ENCODE assay signal across 29 cellular contexts in genomic region chr3:1207904-1208303, GRCh38.
"Had no signal": no experiment of that assay in that cellular context is flagged by ENCODE, and none has a peak within 500 bp of the region (broad histone marks: within the 10 kb centered on the region; RNA-seq: fewer than 3 reads in every experiment).

No MANE protein-coding gene starts in this region.

- H3K79me2 ChIP-seq: hepatocyte had no signal

- ATAC-seq: effector memory CD8-positive, alpha-beta T cell; gastrocnemius medialis; left colon; sciatic nerve; stimulated activated naive B cell treated with anti-CD40 and anti-IgM and Interleukin-4, amounts not matched to agents 10 μg/mL and 1 μg/mL and 100 μg/mL, for 72 hours; T-helper 17 cell had no signal

- H3K4me1 ChIP-seq: gastrocnemius medialis, stomach, thyroid gland, upper lobe of left lung had no signal

- H3K4me3 ChIP-seq: gastrocnemius medialis, hepatocyte, skin epidermis, stomach, thyroid gland, upper lobe of left lung had no signal

- H3K27ac ChIP-seq: gastrocnemius medialis, hepatocyte, neutrophil, skin epidermis, stomach, thyroid gland, upper lobe of left lung had no signal

- H3K9me3 ChIP-seq: gastrocnemius medialis, neutrophil, stomach, thyroid gland, upper lobe of left lung had no signal

- H3K27me3 ChIP-seq: gastrocnemius medialis, hepatocyte, neutrophil, stomach, thyroid gland, upper lobe of left lung had no signal

- H2AFZ ChIP-seq: hepatocyte had no signal

- H3K4me2 ChIP-seq: hepatocyte had no signal

- H3K36me3 ChIP-seq: gastrocnemius medialis, neutrophil, stomach, thyroid gland, upper lobe of left lung had no signal

- DNase-seq: activated CD4-positive, alpha-beta memory T cell treated with anti-CD3 and anti-CD28 coated beads for 36 hours; activated CD4-positive, alpha-beta T cell treated with anti-CD3 and anti-CD28 coated beads, Interleukin-2, amount 10 ng/mL, durations not matched to agents 24 days and 14 days; activated CD4-positive, CD25-positive, alpha-beta regulatory T cell treated with anti-CD3 and anti-CD28 coated beads, Interleukin-2, amount 50 U/mL, for 72 hours; activated CD8-positive, alpha-beta memory T cell treated with anti-CD3 and anti-CD28 coated beads, Interleukin-2, amount 50 U/mL, for 4 hours; activated effector memory CD4-positive, alpha-beta T cell treated with anti-CD3 and anti-CD28 coated beads, Interleukin-2, amount 50 U/mL, for 16 hours; activated naive CD4-positive, alpha-beta T cell treated with anti-CD3 and anti-CD28 coated beads for 36 hours; activated naive CD8-positive, alpha-beta T cell treated with anti-CD3 and anti-CD28 coated beads for 36 hours; activated T-cell treated with anti-CD3 and anti-CD28 coated beads, Interleukin-2, amount 50 U/mL, for 1 hour; amniotic stem cell; caudate nucleus; cortex of kidney; effector memory CD8-positive, alpha-beta T cell; gastrocnemius medialis; left colon; mammary epithelial cell; naive B cell; nephron progenitor cell; stimulated activated CD4-positive, alpha-beta T cell treated with anti-CD3 and anti-CD28 coated beads, Interleukin-4, amount 100 ng/mL, for 4 hours; stimulated activated CD8-positive, alpha-beta memory T cell treated with anti-CD3 and anti-CD28 coated beads, Interleukin-4, amount 100 ng/mL, for 48 hours; stimulated activated naive B cell treated with anti-CD40 and anti-IgM and Interleukin-4, amounts not matched to agents 10 μg/mL and 1 μg/mL and 100 μg/mL, for 72 hours; stomach; T-helper 17 cell; T1000; thyroid gland; upper lobe of left lung had no signal
